ENCODE assay signal across 8 cellular contexts in genomic region chr6:27311806-27312145, GRCh38. TPM values are rescaled to one million over a fixed set of nuclear protein-coding genes. Genes with fewer than 3 reads are reported as not detected.
DNase-seq lines count a peak whose midpoint lies in the region; ATAC-seq and TF ChIP-seq lines count a peak whose summit lies in the region.

No MANE protein-coding gene starts in this region.

- H3K36me3 ChIP-seq in iPS DF 6.9 (ENCODE audit: control insufficient read depth, insufficient read depth, low read length) (no peaks in the 10 kb centered on the region), smooth muscle cell (ENCODE audit: low read depth) (no peaks in the 10 kb centered on the region), aorta (ENCODE audit: control insufficient read depth in 1 of 2, insufficient read depth in 2 of 2, low read length in 1 of 2) (no peaks in the 10 kb centered on the region), MG63 (no peaks in the 10 kb centered on the region)

- H4K20me1 ChIP-seq in smooth muscle cell (ENCODE audit: low read depth), result no peaks in the 10 kb centered on the region

- no peaks in the 10 kb centered on the region for H3K9me3 ChIP-seq in iPS DF 6.9 (ENCODE audit: control insufficient read depth, insufficient read depth, low read length)
- no peaks in the 10 kb centered on the region for H3K9me3 ChIP-seq in smooth muscle cell (replicated peaks; ENCODE audit: low read depth)
- H3K9me3 ChIP-seq in aorta (ENCODE audit: control insufficient read depth, low read length), result peaks cover 1% of the 10 kb centered on the region
- H3K9me3 ChIP-seq in MG63, result peaks cover 25% of the 10 kb centered on the region

- H3K27me3 ChIP-seq in iPS DF 6.9 (ENCODE audit: control insufficient read depth, insufficient read depth, low read length), result peaks cover 19% of the 10 kb centered on the region
- peaks cover 52% of the 10 kb centered on the region for H3K27me3 ChIP-seq in smooth muscle cell (ENCODE audit: low read depth)
- peaks cover 0 to 2% of the 10 kb centered on the region in 2 donors for H3K27me3 ChIP-seq in aorta (ENCODE audit: control insufficient read depth in 1 of 2, insufficient read depth in 2 of 2, low read length in 1 of 2)
- H3K27me3 ChIP-seq in MG63, result peaks cover 14% of the 10 kb centered on the region; the same call in 1 of the 2 replicates

- peaks cover 70% of the 10 kb centered on the region for H3K27me3 Mint-ChIP-seq in T-helper 1 cell treated with Interleukin-12 subunit alpha and Interleukin-12 subunit beta and Interleukin-4 antibody, amounts not matched to agents 30 μg/mL and 1 μg/mL, for 36 hours (ENCODE audit: low read depth)
- peaks cover 68% of the 10 kb centered on the region for H3K27me3 Mint-ChIP-seq in activated T-helper 2 cell treated with anti-CD3 and anti-CD28 coated beads, Interferon-gamma antibody, Interleukin-2, Interleukin-4, amounts not matched to agents 10 μg/mL and 5 μg/mL and 100 μg/mL, durations not matched to agents 14 hours and 24 hours and 36 hours (ENCODE audit: low read depth)

- no CpG with 5 or more reads among the region's 19 CpGs for WGBS in iPS DF 6.9 (ENCODE audit: insufficient coverage, insufficient read length)
- 18% methylated on average over 19 of the region's 19 CpGs for WGBS in smooth muscle cell (ENCODE audit: low lambda C conversion rate)
- WGBS in aorta, 2 donors, result 11% methylated on average over 19 of the region's 19 CpGs

- no peaks in the 10 kb centered on the region; the same call in 1 of the 2 replicates for H3K4me1 ChIP-seq in iPS DF 6.9 (ENCODE audit: control insufficient read depth, insufficient read depth, low read length)
- H3K4me1 ChIP-seq in smooth muscle cell (ENCODE audit: low read depth), result peaks cover 4% of the 10 kb centered on the region
- no peaks in the 10 kb centered on the region for H3K4me1 ChIP-seq in aorta (ENCODE audit: control insufficient read depth in 1 of 2, insufficient read depth in 2 of 2, low read length in 2 of 2)

- H3K9ac ChIP-seq in smooth muscle cell (ENCODE audit: low read depth), result no peak overlapping the region

- no peaks in the 10 kb centered on the region for H3K79me2 ChIP-seq in smooth muscle cell (ENCODE audit: low read depth)

- peak overlapping the region; percentile 77 for H3K4me3 Mint-ChIP-seq in T-helper 1 cell treated with Interleukin-12 subunit alpha and Interleukin-12 subunit beta and Interleukin-4 antibody, amounts not matched to agents 30 μg/mL and 1 μg/mL, for 36 hours
- H3K4me3 Mint-ChIP-seq in activated T-helper 2 cell treated with anti-CD3 and anti-CD28 coated beads, Interferon-gamma antibody, Interleukin-2, Interleukin-4, amounts not matched to agents 10 μg/mL and 5 μg/mL and 100 μg/mL, durations not matched to agents 14 hours and 24 hours and 36 hours (ENCODE audit: low read depth), result peak overlapping the region; percentile 77

- H3K9me3 Mint-ChIP-seq in T-helper 1 cell treated with Interleukin-12 subunit alpha and Interleukin-12 subunit beta and Interleukin-4 antibody, amounts not matched to agents 30 μg/mL and 1 μg/mL, for 36 hours, result peaks cover 5% of the 10 kb centered on the region
- H3K9me3 Mint-ChIP-seq in activated T-helper 2 cell treated with anti-CD3 and anti-CD28 coated beads, Interferon-gamma antibody, Interleukin-2, Interleukin-4, amounts not matched to agents 10 μg/mL and 5 μg/mL and 100 μg/mL, durations not matched to agents 14 hours and 24 hours and 36 hours, result peaks cover 5% of the 10 kb centered on the region

- H3K27ac ChIP-seq in iPS DF 6.9 (ENCODE audit: low read length) (no peak overlapping the region), smooth muscle cell (ENCODE audit: low read depth) (no peak overlapping the region), aorta (ENCODE audit: low read depth in 1 of 2, low read length in 2 of 2) (no peak overlapping the region)

- H3K4me1 Mint-ChIP-seq in T-helper 1 cell treated with Interleukin-12 subunit alpha and Interleukin-12 subunit beta and Interleukin-4 antibody, amounts not matched to agents 30 μg/mL and 1 μg/mL, for 36 hours (ENCODE audit: low read depth), result peaks cover 7% of the 10 kb centered on the region
- H3K4me1 Mint-ChIP-seq in activated T-helper 2 cell treated with anti-CD3 and anti-CD28 coated beads, Interferon-gamma antibody, Interleukin-2, Interleukin-4, amounts not matched to agents 10 μg/mL and 5 μg/mL and 100 μg/mL, durations not matched to agents 14 hours and 24 hours and 36 hours (ENCODE audit: low read depth), result peaks cover 14% of the 10 kb centered on the region

- peak overlapping the region; percentile 60; the same call in 1 of the 2 replicates for H3K4me3 ChIP-seq in iPS DF 6.9 (ENCODE audit: low read length)
- H3K4me3 ChIP-seq in smooth muscle cell, result peak overlapping the region; percentile 73
- H3K4me3 ChIP-seq in aorta (ENCODE audit: low read length in 2 of 2), result no peak overlapping the region
- no peak overlapping the region for H3K4me3 ChIP-seq in MG63

- ATAC-seq in GM18907 (IDR thresholded peaks at IDR 0.05; ENCODE audit: unreplicated experiment), result no peak
- ATAC-seq in aorta (ENCODE audit: low FRiP score), result no peak

- DNase-seq in T-helper 1 cell (no peak), iPS DF 6.9 (ENCODE audit: low read depth, low spot score) (no peak), smooth muscle cell (lab: John Stamatoyannopoulos, UW; ENCODE audit: unreplicated experiment) (no peak), aorta (no peak), MG63 (no peak)
- DNase-seq in activated T-helper 2 cell treated with anti-CD3 and anti-CD28 coated beads, Interferon-gamma antibody, Interleukin-2, Interleukin-4, amounts not matched to agents 10 μg/mL and 5 μg/mL and 100 μg/mL, durations not matched to agents 14 hours and 24 hours and 36 hours (ENCODE audit: low spot score), result no peak

- H2AFZ ChIP-seq in smooth muscle cell (ENCODE audit: low read depth), result peak overlapping the region; percentile 96

- no peaks in the 10 kb centered on the region for H3F3A ChIP-seq in smooth muscle cell (ENCODE audit: low read depth)

- TF ChIP-seq CTCF in smooth muscle cell (IDR thresholded peaks at IDR 0.05; ENCODE audit: borderline replicate concordance, insufficient read depth, poor library complexity, severe bottlenecking), result no peak

- intact Hi-C loops in activated T-helper 2 cell treated with anti-CD3 and anti-CD28 coated beads, Interferon-gamma antibody, Interleukin-2, Interleukin-4, amounts not matched to agents 10 μg/mL and 5 μg/mL and 100 μg/mL, durations not matched to agents 14 hours and 24 hours and 36 hours (cut with micrococcal nuclease), result loop anchor here (2.0 to 10.0 kb wide), 2 partner anchors 193 to 297 kb away; no protein-coding TSS in a partner anchor
- intact Hi-C loops in aorta (cut with DNase I), result no loop called here

- H3K4me2 ChIP-seq in smooth muscle cell, result peak overlapping the region; percentile 86

- H3K36me3 Mint-ChIP-seq in T-helper 1 cell treated with Interleukin-12 subunit alpha and Interleukin-12 subunit beta and Interleukin-4 antibody, amounts not matched to agents 30 μg/mL and 1 μg/mL, for 36 hours (ENCODE audit: low read depth), result no peaks in the 10 kb centered on the region
- H3K36me3 Mint-ChIP-seq in activated T-helper 2 cell treated with anti-CD3 and anti-CD28 coated beads, Interferon-gamma antibody, Interleukin-2, Interleukin-4, amounts not matched to agents 10 μg/mL and 5 μg/mL and 100 μg/mL, durations not matched to agents 14 hours and 24 hours and 36 hours (ENCODE audit: low read depth), result no peaks in the 10 kb centered on the region

- no peak overlapping the region for H3K27ac Mint-ChIP-seq in T-helper 1 cell treated with Interleukin-12 subunit alpha and Interleukin-12 subunit beta and Interleukin-4 antibody, amounts not matched to agents 30 μg/mL and 1 μg/mL, for 36 hours
- H3K27ac Mint-ChIP-seq in activated T-helper 2 cell treated with anti-CD3 and anti-CD28 coated beads, Interferon-gamma antibody, Interleukin-2, Interleukin-4, amounts not matched to agents 10 μg/mL and 5 μg/mL and 100 μg/mL, durations not matched to agents 14 hours and 24 hours and 36 hours, result no peak overlapping the region

RNA-seq across cellular contexts. Expression of gene POM121L2, which starts 0.3 kb away (rescaled TPM):
- total RNA-seq in activated T-helper 2 cell treated with anti-CD3 and anti-CD28 coated beads, Interferon-gamma antibody, Interleukin-2, Interleukin-4, amounts not matched to agents 10 μg/mL and 5 μg/mL and 100 μg/mL, durations not matched to agents 14 hours and 24 hours and 36 hours, result not detected in 2 replicates
- not detected in 2 replicates for total RNA-seq in smooth muscle cell
- polyA plus RNA-seq in smooth muscle cell, result not detected in 2 replicates
- total RNA-seq in aorta, result not detected
- polyA plus RNA-seq in aorta, result not detected
- total RNA-seq in MG63 (2014; rRNA removed; shearing (Covaris generic); ENCODE audit: low replicate concordance), result not detected in 2 replicates

Comparison
In these comparisons a context has a peak if more than half of its experiments do, and no peak if none do; other contexts are left out.
1. H3K4me3 ChIP-seq: peak in iPS DF 6.9 (single experiment) and smooth muscle cell (single experiment); none in aorta (0 of 2) and MG63 (single experiment).